In the genomic region with DNA sequence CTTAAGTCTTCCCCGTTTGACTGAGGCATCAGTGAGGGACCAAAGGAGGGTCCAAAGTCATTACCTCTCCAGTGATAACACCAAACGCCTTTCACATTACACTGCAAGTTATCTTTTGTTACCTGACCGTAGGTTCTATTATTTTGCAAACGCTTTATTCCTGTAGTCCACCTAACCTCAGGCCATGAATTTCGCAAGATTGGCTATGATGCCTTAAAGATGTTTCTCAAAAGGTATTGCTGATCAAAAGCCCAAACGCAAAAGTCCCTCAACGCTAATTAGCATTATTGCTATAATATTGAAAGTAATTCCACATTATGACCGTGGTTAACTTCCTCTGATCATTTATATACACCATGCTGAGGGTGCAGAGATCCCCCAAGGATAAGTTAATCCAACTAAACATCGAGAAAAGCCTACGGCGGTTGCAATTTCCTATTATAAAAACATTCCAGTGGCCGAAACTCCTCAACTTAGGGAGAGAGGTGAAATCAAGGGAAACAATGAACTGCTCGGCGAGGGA, we compare ENCODE assay signal across 8 cellular contexts. TPM values are rescaled to one million over a fixed set of nuclear protein-coding genes. Genes with fewer than 3 reads are reported as not detected.
A peak's percentile ranks its signal among the peaks of the same experiment; 100 is the strongest.
DNase-seq lines count a peak whose midpoint lies in the region; ATAC-seq, FAIRE-seq and TF ChIP-seq lines count a peak whose summit lies in the region.

No MANE protein-coding gene starts in this region.

- ATAC-seq in heart left ventricle (no peak), left cardiac atrium (no peak), foreskin keratinocyte (no peak), HG02763 (IDR thresholded peaks at IDR 0.05; ENCODE audit: unreplicated experiment) (no peak)

- H3K4me1 ChIP-seq in heart left ventricle (peaks cover 0 to 16% (median 7%) of the 10 kb centered on the region in 12 donors), foreskin keratinocyte (no peaks in the 10 kb centered on the region), small intestine (ENCODE audit: control insufficient read depth in 2 of 2, insufficient read depth in 1 of 2, low read depth in 1 of 2, low read length in 1 of 2) (peaks cover 0 to 5% of the 10 kb centered on the region in 2 donors)

- DNase-seq in heart left ventricle (no peak), left cardiac atrium (no peak), SK-N-MC (ENCODE audit: low read depth, low spot score) (no peak), foreskin keratinocyte (no peak), small intestine (peak; percentile 12), SKM-1 (lab: John Stamatoyannopoulos, UW; ENCODE audit: unreplicated experiment) (no peak), AG08395 (ENCODE audit: low spot score) (no peak)

- H3K27me3 ChIP-seq in heart left ventricle (no peaks in the 10 kb centered on the region), foreskin keratinocyte (no peaks in the 10 kb centered on the region), small intestine (ENCODE audit: control insufficient read depth in 2 of 2, insufficient read depth in 2 of 2, low read length in 2 of 2) (no peaks in the 10 kb centered on the region)

- H3K27ac ChIP-seq in heart left ventricle (peak overlapping the region in 3 of 12 donors; percentile 30 to 54 (median 36)), SK-N-MC (peak overlapping the region; percentile 90), foreskin keratinocyte (peak overlapping the region; percentile 79), small intestine (ENCODE audit: low read depth in 1 of 2, low read length in 1 of 2) (no peak overlapping the region)

- no peak for TF ChIP-seq POLR2A in heart left ventricle (IDR thresholded peaks at IDR 0.05)

- H3K9me3 ChIP-seq in heart left ventricle (no peaks in the 10 kb centered on the region), SK-N-MC (ENCODE audit: low read depth, low read length) (no peaks in the 10 kb centered on the region), small intestine (ENCODE audit: control insufficient read depth, low read depth) (no peaks in the 10 kb centered on the region)

- H3K36me3 ChIP-seq in heart left ventricle (peaks cover 0 to 15% (median 0%) of the 10 kb centered on the region in 9 donors), SK-N-MC (ENCODE audit: insufficient read depth, low read length) (peaks cover 21% of the 10 kb centered on the region; the same call in 1 of the 2 replicates), small intestine (ENCODE audit: control insufficient read depth in 2 of 2, insufficient read depth in 2 of 2, low read length in 2 of 2) (no peaks in the 10 kb centered on the region)

- H3K9ac ChIP-seq in SK-N-MC (ENCODE audit: insufficient read length), result peak overlapping the region; percentile 93

- intact Hi-C loops in heart left ventricle (cut with DNase I) (no loop called here), left cardiac atrium (cut with DNase I) (no loop called here)

- H3K4me3 ChIP-seq in heart left ventricle (peak overlapping the region; percentile 6 to 79 (median 66)), SK-N-MC (peak overlapping the region; percentile 91), small intestine (ENCODE audit: low read depth in 1 of 2, low read length in 2 of 2) (peak overlapping the region; percentile 67 to 69)

- WGBS in heart left ventricle, 4 donors, result 1 to 2% (median 1%) methylated on average over 14 of the region's 14 CpGs
- 0 to 1% (median 0%) methylated on average over 14 of the region's 14 CpGs for WGBS in small intestine, 3 donors

- TF ChIP-seq CTCF in heart left ventricle (IDR thresholded peaks at IDR 0.05), result no peak
- no peak for TF ChIP-seq CTCF in foreskin keratinocyte (conservative IDR thresholded peaks at IDR 0.05)

- FAIRE-seq in small intestine (lab: Jason Lieb, UNC), result no peak

RNA-seq across cellular contexts. Expression of a gene that starts 0.6 kb away (rescaled TPM):
- total RNA-seq in heart left ventricle (1 to 10 TPM in 8 of 9 donors, under 1 TPM in 1; 0.91 to 4.2 (median 2.6) TPM), left cardiac atrium (1 to 10 TPM; 3.3 to 3.9 TPM), foreskin keratinocyte (10.6 and 14.7 TPM in 2 replicates)
- polyA plus RNA-seq in heart left ventricle (1 to 10 TPM; 1.0 to 1.2 TPM), foreskin keratinocyte (2.2 and 4.0 TPM in 2 replicates), small intestine (1 to 10 TPM; 2.2 to 4.2 (median 4.0) TPM)

RNA-seq across cellular contexts. Expression of a gene that starts 56.2 kb away (rescaled TPM):
- 10 to 100 TPM in 7 of 9 donors, 1 to 10 TPM in 2; 7.5 to 43.3 (median 15.2) TPM for total RNA-seq in heart left ventricle
- polyA plus RNA-seq in heart left ventricle, result 10 to 100 TPM in 1 of 2 donors, 1 to 10 TPM in 1; 5.6 to 15.6 TPM
- 10 to 100 TPM; 23.6 to 24.5 TPM for total RNA-seq in left cardiac atrium
- total RNA-seq in foreskin keratinocyte, result 11.8 and 13.2 TPM in 2 replicates
- polyA plus RNA-seq in foreskin keratinocyte, result 4.8 TPM in 2 replicates
- 10 to 100 TPM in 2 of 3 donors, 1 to 10 TPM in 1; 6.6 to 23.3 (median 12.7) TPM for polyA plus RNA-seq in small intestine

Comparison
In these comparisons a context has a peak if more than half of its experiments do, and no peak if none do; other contexts are left out.
1. H3K27ac ChIP-seq: peak in SK-N-MC (single experiment) and foreskin keratinocyte (single experiment); none in small intestine (0 of 2).
2. Peak in every context shown above with its lines, with median percentiles within 50 percentile points of each other: H3K4me3 ChIP-seq.